8 cellular contexts compared by ENCODE assay signal in the genomic region with DNA sequence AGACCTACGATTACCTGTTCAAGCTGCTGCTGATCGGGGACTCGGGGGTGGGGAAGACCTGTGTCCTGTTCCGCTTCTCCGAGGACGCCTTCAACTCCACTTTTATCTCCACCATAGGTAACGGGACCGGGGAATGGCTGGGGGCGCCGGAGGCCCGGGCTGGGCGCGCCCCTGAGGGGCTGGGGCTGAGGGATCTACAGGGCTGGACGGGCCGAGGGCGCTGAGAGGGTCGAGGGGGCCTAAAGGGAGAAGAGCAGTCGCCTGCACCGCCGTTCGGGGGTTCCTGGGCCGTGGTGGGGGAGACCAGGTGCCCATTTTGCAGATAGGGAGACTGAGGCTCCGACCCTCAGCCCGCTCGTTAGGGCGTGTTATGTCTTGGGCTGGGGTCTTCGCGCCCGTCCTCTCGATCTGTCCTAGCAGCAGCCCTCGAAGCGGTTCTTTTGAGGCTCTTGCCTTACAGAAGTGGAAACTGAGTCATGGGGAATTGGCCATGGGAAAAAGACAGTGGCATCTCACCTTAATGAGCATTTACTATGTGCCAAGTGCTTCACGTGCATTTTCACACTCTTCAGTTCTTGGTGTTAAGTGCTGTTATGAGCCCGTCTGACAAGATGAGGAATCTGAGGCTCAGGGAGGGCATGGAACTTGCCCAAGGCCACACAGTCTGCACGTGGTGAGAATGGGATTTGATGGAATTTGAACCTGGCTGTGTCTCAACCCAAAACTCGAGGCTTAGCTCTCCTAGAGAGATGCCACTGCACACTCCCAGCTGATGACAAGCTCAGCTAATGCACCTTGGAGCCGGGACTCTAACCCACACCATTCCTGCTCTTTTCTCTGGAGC.
DNase-seq lines count a peak whose midpoint lies in the region; TF ChIP-seq lines count a peak whose summit lies in the region.

No MANE protein-coding gene starts in this region.

- H3K4me1 ChIP-seq in rectal smooth muscle tissue (ENCODE audit: control insufficient read depth, insufficient read depth, low read length) = peaks cover 5% of the 10 kb centered on the region

- no peak for TF ChIP-seq CTCF in fibroblast of mammary gland (conservative IDR thresholded peaks at IDR 0.05; ENCODE audit: control insufficient read depth, insufficient read depth, low read depth, low read length)

- TF ChIP-seq POLR2A in GM15510 (IDR thresholded peaks at IDR 0.05; ENCODE audit: borderline replicate concordance, extremely low read depth, insufficient read length) (peak; percentile 70), Raji (IDR thresholded peaks at IDR 0.05; ENCODE audit: insufficient read depth, low read depth, low read length) (peak; percentile 71)

- H3K4me3 ChIP-seq in fibroblast of mammary gland (ENCODE audit: control insufficient read depth, low read depth, low read length) (peak overlapping the region; percentile 93), rectal smooth muscle tissue (ENCODE audit: low read length) (peak overlapping the region; percentile 95)

- H3K9ac ChIP-seq in rectal smooth muscle tissue (ENCODE audit: low read length) = peak overlapping the region; percentile 89

- peak overlapping the region; percentile 89 for H3K27ac ChIP-seq in rectal smooth muscle tissue (ENCODE audit: low read depth, low read length)

- DNase-seq in fibroblast of mammary gland (ENCODE audit: low read depth) = no peak
- DNase-seq in inferior parietal cortex (ENCODE audit: extremely low spot score) = no peak
- no peak for DNase-seq in putamen (ENCODE audit: low spot score)
- no peak for DNase-seq in activated CD4-positive, alpha-beta T cell treated with anti-CD3 and anti-CD28 coated beads for 4 hours
- no peak for DNase-seq in CD1c-positive myeloid dendritic cell (ENCODE audit: extremely low spot score)

- H3K27me3 ChIP-seq in rectal smooth muscle tissue (ENCODE audit: control insufficient read depth, insufficient read depth, low read length) = no peaks in the 10 kb centered on the region

- no peaks in the 10 kb centered on the region for H3K36me3 ChIP-seq in rectal smooth muscle tissue (ENCODE audit: control insufficient read depth, insufficient read depth, low read length)
